In the genomic region with DNA sequence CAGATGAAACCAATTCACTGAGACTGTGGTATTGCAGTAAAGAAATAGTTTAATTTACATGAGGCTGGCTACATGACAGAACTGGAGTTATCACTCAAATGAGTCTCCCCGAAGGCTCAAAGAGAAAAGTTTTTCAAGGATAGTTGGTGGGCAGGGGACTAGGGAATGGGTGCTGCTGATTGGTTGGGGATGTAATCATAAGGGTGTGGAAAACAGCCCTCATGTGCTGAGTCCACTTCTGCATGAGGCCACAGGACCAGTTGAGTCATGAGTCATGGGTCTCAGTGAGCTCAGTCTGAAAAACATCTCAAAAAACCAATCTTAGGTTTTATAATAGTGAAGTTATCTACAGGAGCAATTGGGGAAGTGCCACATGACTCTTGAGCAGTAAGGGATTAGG, we compare ENCODE assay signal across 22 cellular contexts.
"Had no signal": no experiment of that assay in that cellular context is flagged by ENCODE, and none has a peak within 500 bp of the region (broad histone marks: within the 10 kb centered on the region; RNA-seq: fewer than 3 reads in every experiment).

No MANE protein-coding gene starts in this region.

- H3K36me3 ChIP-seq: gastroesophageal sphincter, heart left ventricle, thoracic aorta, WERI-Rb-1 had no signal

- H3K4me1 ChIP-seq: heart left ventricle had no signal

- DNase-seq: activated CD4-positive, alpha-beta T cell treated with anti-CD3 and anti-CD28 coated beads, Interleukin-2, amount 10 ng/mL, durations not matched to agents 7 days and 5 days; activated CD4-positive, CD25-positive, alpha-beta regulatory T cell treated with anti-CD3 and anti-CD28 coated beads, Interleukin-2, amount 50 U/mL, for 72 hours; activated CD8-positive, alpha-beta memory T cell treated with anti-CD3 and anti-CD28 coated beads, Interleukin-2, amount 10 ng/mL, durations not matched to agents 7 days and 5 days; activated CD8-positive, alpha-beta T cell treated with anti-CD3 and anti-CD28 coated beads for 36 hours; activated effector memory CD4-positive, alpha-beta T cell treated with anti-CD3 and anti-CD28 coated beads, Interleukin-2, amount 50 U/mL, for 16 hours; activated naive CD4-positive, alpha-beta T cell treated with anti-CD3 and anti-CD28 coated beads, Interleukin-2, amount 10 ng/mL, durations not matched to agents 7 days and 5 days; activated T-cell treated with anti-CD3 and anti-CD28 coated beads for 4 hours; central memory CD4-positive, alpha-beta T cell; heart left ventricle; islet precursor cell; left cardiac atrium; naive B cell; nucleus accumbens; posterior cingulate gyrus; stimulated activated CD4-positive, alpha-beta T cell treated with anti-CD3 and anti-CD28 coated beads, Interleukin-15, amount 100 ng/mL, for 24 hours; stimulated activated naive CD4-positive, alpha-beta T cell; T-cell; WERI-Rb-1 had no signal

- ATAC-seq: activated CD8-positive, alpha-beta memory T cell treated with anti-CD3 and anti-CD28 coated beads, Interleukin-2, amount 10 ng/mL, durations not matched to agents 7 days and 5 days; activated CD8-positive, alpha-beta T cell treated with anti-CD3 and anti-CD28 coated beads for 36 hours; gastroesophageal sphincter; heart left ventricle; left cardiac atrium; sciatic nerve; T-cell had no signal

- H3K4me2 ChIP-seq: smooth muscle cell had no signal

- H3K4me3 ChIP-seq: gastroesophageal sphincter, heart left ventricle, smooth muscle cell, thoracic aorta had no signal

- H3K27me3 ChIP-seq: gastroesophageal sphincter, heart left ventricle had no signal

- H3K27ac ChIP-seq: gastroesophageal sphincter, heart left ventricle, thoracic aorta, WERI-Rb-1 had no signal
